ENCODE assay signal across 9 cellular contexts in the genomic region with DNA sequence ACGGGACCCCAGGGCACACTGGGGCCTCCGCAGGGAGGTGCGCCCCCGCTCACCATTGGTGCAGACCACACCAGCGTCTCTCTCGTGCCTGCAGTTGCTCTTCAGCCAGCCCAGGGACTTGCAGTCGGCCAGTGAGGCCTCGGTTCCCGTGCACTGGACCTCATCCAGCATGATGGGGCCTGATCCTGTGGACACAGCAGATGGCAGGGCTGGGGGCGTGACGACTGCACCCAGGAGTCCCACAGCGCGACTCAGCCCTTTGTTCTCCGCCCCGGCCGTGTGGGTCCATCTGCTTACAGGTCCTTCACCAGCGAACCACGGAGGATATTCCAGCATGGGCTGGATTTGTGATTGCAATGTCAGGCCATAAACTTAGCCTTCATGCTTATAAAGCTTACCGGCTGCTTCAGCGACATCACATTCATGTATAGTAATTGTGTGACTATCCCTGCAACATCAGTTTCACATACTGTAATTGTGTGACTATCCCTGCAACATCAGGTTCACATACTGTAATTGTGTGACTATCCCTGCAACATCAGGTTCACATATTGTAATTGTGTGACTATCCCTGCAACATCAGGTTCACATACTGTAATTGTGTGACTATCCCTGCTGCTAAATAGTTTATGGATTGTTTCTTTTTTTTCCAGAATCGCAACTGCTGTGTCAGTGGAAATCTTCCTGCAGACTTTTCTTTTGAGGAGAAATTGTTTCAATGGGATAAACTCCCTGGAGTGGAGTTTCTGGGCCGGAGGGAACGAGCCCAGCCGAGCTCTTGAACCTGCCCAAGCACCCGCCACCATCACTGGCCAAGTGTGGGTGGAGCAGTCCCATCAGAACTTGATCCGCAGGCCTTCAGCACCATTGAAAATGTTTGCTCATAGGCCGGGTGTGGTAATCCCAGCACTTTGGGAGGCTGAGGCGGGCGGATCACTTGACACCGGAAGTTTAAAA. TPM values are rescaled to one million over a fixed set of nuclear protein-coding genes. Genes with fewer than 3 reads are reported as not detected.
DNase-seq lines count a peak whose midpoint lies in the region; ATAC-seq and TF ChIP-seq lines count a peak whose summit lies in the region.
"Had no signal": no experiment of that assay in that cellular context is flagged by ENCODE, and none has a peak within 500 bp of the region (broad histone marks: within the 10 kb centered on the region; RNA-seq: fewer than 3 reads in every experiment).

No MANE protein-coding gene starts in this region.

- TF ChIP-seq CTCF in colonic mucosa (IDR thresholded peaks at IDR 0.05): no peak

- intact Hi-C loops in colonic mucosa (cut with DNase I): loop anchor here (5.0 kb wide), 1 partner anchor 478 kb away; no protein-coding TSS in a partner anchor

- no peaks in the 10 kb centered on the region for H3K27me3 ChIP-seq in colonic mucosa

- H3K4me1 ChIP-seq in colonic mucosa: peaks cover 24% of the 10 kb centered on the region

- no peak overlapping the region for H3K9ac ChIP-seq in colonic mucosa (ENCODE audit: low read depth in 2 of 2, low read length in 2 of 2)

- H3K9me3 ChIP-seq in colonic mucosa: no peaks in the 10 kb centered on the region

- H3K36me3 ChIP-seq in colonic mucosa: no peaks in the 10 kb centered on the region

- no peak overlapping the region for H3K4me3 ChIP-seq in colonic mucosa

- peak; percentile 67 for DNase-seq in DMS53 (lab: John Stamatoyannopoulos, UW)
- peak; percentile 84 for DNase-seq in NCI-H2196 (lab: John Stamatoyannopoulos, UW; ENCODE audit: unreplicated experiment)
- DNase-seq in colonic mucosa: peak; percentile 83
- DNase-seq in medulla oblongata (ENCODE audit: extremely low spot score): peak; percentile 27
- DNase-seq in stimulated activated CD4-positive, alpha-beta T cell treated with anti-CD3 and anti-CD28 coated beads, Interleukin-1b, Interleukin-23, amount 100 ng/mL, for 48 hours: no peak
- no peak for DNase-seq in NCI-H1105 (lab: John Stamatoyannopoulos, UW)
- DNase-seq in DMS153 treated with DMSO at 0.1 percent for 48 hours (lab: John Stamatoyannopoulos, UW; ENCODE audit: unreplicated experiment): no peak

- ATAC-seq in HG03457 (IDR thresholded peaks at IDR 0.05; ENCODE audit: unreplicated experiment): no peak

- H3K27ac ChIP-seq in colonic mucosa: peak overlapping the region; percentile 70
- H3K27ac ChIP-seq: HL-60 had no signal

RNA-seq across cellular contexts. Expression of a gene that starts 4.8 kb away (rescaled TPM):
- total RNA-seq in colonic mucosa: 100 to 1,000 TPM; 635 to 674 TPM

RNA-seq across cellular contexts. Expression of a gene that starts 34.7 kb away (rescaled TPM):
- 100 to 1,000 TPM; 247 to 390 TPM for total RNA-seq in colonic mucosa

RNA-seq across cellular contexts. Expression of a gene that starts 49.1 kb away (rescaled TPM):
- 10 to 100 TPM; 10.4 to 12.1 TPM for total RNA-seq in colonic mucosa

RNA-seq across cellular contexts. Expression of a gene that starts 49.7 kb away (rescaled TPM):
- total RNA-seq in colonic mucosa: 10 to 100 TPM; 42.8 to 86.1 TPM

Comparison
In these comparisons a context has a peak if more than half of its experiments do, and no peak if none do; other contexts are left out.
1. DNase-seq: peak in DMS53 (single experiment), NCI-H2196 (single experiment), colonic mucosa (single experiment) and medulla oblongata (single experiment); none in stimulated activated CD4-positive, alpha-beta T cell treated with anti-CD3 and anti-CD28 coated beads, Interleukin-1b, Interleukin-23, amount 100 ng/mL, for 48 hours (single experiment), NCI-H1105 (single experiment) and DMS153 treated with DMSO at 0.1 percent for 48 hours (single experiment).